Comparison of ENCODE assay signal across 15 cellular contexts in the genomic region with DNA sequence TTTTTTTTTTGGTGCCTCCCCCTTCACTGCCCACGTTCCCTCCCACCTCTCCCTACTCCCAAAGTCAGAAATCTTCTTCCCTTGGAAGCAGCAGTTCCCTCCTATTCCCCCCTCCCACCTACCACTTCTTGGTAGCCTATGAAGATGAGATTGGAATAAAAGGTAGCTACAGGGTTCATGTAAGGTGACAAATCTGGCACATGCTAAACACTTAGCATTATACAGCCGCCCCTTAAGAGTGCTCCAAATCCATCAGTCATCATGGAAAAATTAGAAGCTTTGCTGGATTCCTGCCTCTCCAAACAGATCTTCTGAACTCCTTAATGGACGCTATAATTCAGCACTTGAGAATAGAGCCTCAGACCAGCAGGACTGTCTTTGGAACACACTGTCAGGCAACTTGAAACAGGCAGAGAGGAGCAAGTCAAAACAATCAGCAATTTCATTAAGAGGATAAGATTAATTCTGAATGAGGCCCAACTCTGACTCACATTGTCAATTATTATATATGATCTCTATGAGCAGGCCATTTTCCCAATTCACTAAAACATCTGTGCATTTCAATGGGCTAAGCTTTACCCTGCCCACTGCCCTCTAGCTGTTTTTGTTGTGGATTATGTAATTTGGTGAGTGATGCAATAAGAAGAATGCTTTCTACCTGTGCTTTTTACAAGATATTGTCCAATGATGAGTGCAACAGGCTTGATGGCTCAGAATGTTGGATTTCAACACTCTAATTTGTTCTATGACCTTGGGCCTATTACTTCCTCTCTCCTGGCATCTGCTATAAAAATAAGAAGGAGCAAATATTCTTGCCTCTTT. TPM values are rescaled to one million over a fixed set of nuclear protein-coding genes. Genes with fewer than 3 reads are reported as not detected.
DNase-seq lines count a peak whose midpoint lies in the region; ATAC-seq and TF ChIP-seq lines count a peak whose summit lies in the region.
"Had no signal": no experiment of that assay in that cellular context is flagged by ENCODE, and none has a peak within 500 bp of the region (broad histone marks: within the 10 kb centered on the region; RNA-seq: fewer than 3 reads in every experiment).

No MANE protein-coding gene starts in this region.

- H3K27me3 Mint-ChIP-seq in HFFc6 (ENCODE audit: insufficient read depth): peaks cover 4% of the 10 kb centered on the region
- no peaks in the 10 kb centered on the region for H3K27me3 Mint-ChIP-seq in stimulated activated memory B cell treated with anti-CD40 and anti-IgM and Interleukin-4, amounts not matched to agents 10 μg/mL and 1 μg/mL and 100 μg/mL, for 72 hours

- no peak overlapping the region for H3K27ac Mint-ChIP-seq in HFFc6
- no peak overlapping the region for H3K27ac Mint-ChIP-seq in stimulated activated memory B cell treated with anti-CD40 and anti-IgM and Interleukin-4, amounts not matched to agents 10 μg/mL and 1 μg/mL and 100 μg/mL, for 72 hours
- H3K27ac Mint-ChIP-seq: B cell, immature natural killer cell, natural killer cell had no signal

- H3K4me1 ChIP-seq in lung (ENCODE audit: control insufficient read depth in 2 of 2, insufficient read depth in 2 of 2, low read length in 2 of 2): peaks cover 0 to 11% of the 10 kb centered on the region in 2 donors

- H3K27ac ChIP-seq in lung (ENCODE audit: low read depth in 1 of 2, low read length in 1 of 2): no peak overlapping the region

- TF ChIP-seq CTCF in NB4 (IDR thresholded peaks at IDR 0.05; ENCODE audit: low read depth, low read length) (no peak), astrocyte of the spinal cord (IDR thresholded peaks at IDR 0.05; ENCODE audit: low read depth, low read length) (no peak), lung (IDR thresholded peaks at IDR 0.05; ENCODE audit: control extremely low read depth, extremely low read depth) (no peak), HFFc6 (IDR thresholded peaks at IDR 0.05) (no peak)

- peak; percentile 52 for ATAC-seq in lung (ENCODE audit: insufficient read depth, low FRiP score)
- ATAC-seq in stimulated activated memory B cell treated with anti-CD40 and anti-IgM and Interleukin-4, amounts not matched to agents 10 μg/mL and 1 μg/mL and 100 μg/mL, for 72 hours: no peak
- ATAC-seq: natural killer cell had no signal

- in situ Hi-C loops in astrocyte of the spinal cord (cut with HindIII; ENCODE audit: low sequenced_read_pairs): no loop called here

- H3K36me3 ChIP-seq in lung (ENCODE audit: control insufficient read depth in 2 of 2, insufficient read depth in 2 of 2, low read length in 2 of 2): no peaks in the 10 kb centered on the region

- H3K4me3 Mint-ChIP-seq in HFFc6: no peak overlapping the region
- H3K4me3 Mint-ChIP-seq in stimulated activated memory B cell treated with anti-CD40 and anti-IgM and Interleukin-4, amounts not matched to agents 10 μg/mL and 1 μg/mL and 100 μg/mL, for 72 hours: no peak overlapping the region
- H3K4me3 Mint-ChIP-seq: activated naive CD4-positive, alpha-beta T cell treated with anti-CD3 and anti-CD28 coated beads, Interleukin-2, amount 50 U/mL, for 24 hours; B cell; immature natural killer cell; natural killer cell had no signal

- TF ChIP-seq POLR2A in NB4 (IDR thresholded peaks at IDR 0.05; ENCODE audit: extremely low read depth, insufficient read length): no peak

- H3K9me3 ChIP-seq in lung (ENCODE audit: control insufficient read depth in 2 of 2, insufficient read depth in 1 of 2, low read length in 1 of 2): no peaks in the 10 kb centered on the region

- WGBS in lung, 2 donors: 60 to 70% methylated on average over 3 of the region's 3 CpGs

- H3K4me1 Mint-ChIP-seq in HFFc6 (ENCODE audit: low read depth): peaks cover 18% of the 10 kb centered on the region
- no peaks in the 10 kb centered on the region for H3K4me1 Mint-ChIP-seq in stimulated activated memory B cell treated with anti-CD40 and anti-IgM and Interleukin-4, amounts not matched to agents 10 μg/mL and 1 μg/mL and 100 μg/mL, for 72 hours
- H3K4me1 Mint-ChIP-seq: activated naive CD4-positive, alpha-beta T cell treated with anti-CD3 and anti-CD28 coated beads, Interleukin-2, amount 50 U/mL, for 24 hours; B cell; natural killer cell had no signal

- H3K4me3 ChIP-seq in NB4 (ENCODE audit: low read depth, low read length) (no peak overlapping the region), astrocyte of the spinal cord (ENCODE audit: low read depth, low read length) (no peak overlapping the region), lung (no peak overlapping the region)

- DNase-seq in DMS79 (lab: John Stamatoyannopoulos, UW) (peak; percentile 12), NB4 (ENCODE audit: low read depth) (peak; percentile 1), astrocyte of the spinal cord (ENCODE audit: low read depth, low spot score) (peak; percentile 50), lung (ENCODE audit: low spot score) (peak; percentile 49), HFFc6 (no peak), NCI-H510A (lab: John Stamatoyannopoulos, UW) (no peak), NCI-H2196 treated with DMSO at 0.1 percent for 48 hours (lab: John Stamatoyannopoulos, UW; ENCODE audit: unreplicated experiment) (no peak)
- DNase-seq: cortex of kidney, GDM1, natural killer cell, NCI-H1048 had no signal

- H3K27me3 ChIP-seq in lung (ENCODE audit: control insufficient read depth, insufficient read depth): no peaks in the 10 kb centered on the region

- no peaks in the 10 kb centered on the region for H3K9me3 Mint-ChIP-seq in HFFc6
- no peaks in the 10 kb centered on the region for H3K9me3 Mint-ChIP-seq in stimulated activated memory B cell treated with anti-CD40 and anti-IgM and Interleukin-4, amounts not matched to agents 10 μg/mL and 1 μg/mL and 100 μg/mL, for 72 hours
- H3K9me3 Mint-ChIP-seq: activated naive CD4-positive, alpha-beta T cell treated with anti-CD3 and anti-CD28 coated beads, Interleukin-2, amount 50 U/mL, for 24 hours; immature natural killer cell; natural killer cell had no signal

- H3K36me3 Mint-ChIP-seq in HFFc6 (ENCODE audit: low read depth): no peaks in the 10 kb centered on the region
- H3K36me3 Mint-ChIP-seq in stimulated activated memory B cell treated with anti-CD40 and anti-IgM and Interleukin-4, amounts not matched to agents 10 μg/mL and 1 μg/mL and 100 μg/mL, for 72 hours: no peaks in the 10 kb centered on the region
- H3K36me3 Mint-ChIP-seq: activated naive CD4-positive, alpha-beta T cell treated with anti-CD3 and anti-CD28 coated beads, Interleukin-2, amount 50 U/mL, for 24 hours; immature natural killer cell; natural killer cell had no signal

RNA-seq across cellular contexts. Expression of gene SPRED1, which starts 34.6 kb away (rescaled TPM):
- 10 to 100 TPM; 49.3 to 61.1 TPM for total RNA-seq in lung
- polyA plus RNA-seq in lung: 10 to 100 TPM in 1 of 2 donors, 1 to 10 TPM in 1; 7.9 to 12.7 TPM
- total RNA-seq in HFFc6 (2021; fragmentation: NEBNext Ultra II Directional; extraction: Animal tissue kit (Norgen Biotek cat#: 25700)): 10 to 100 TPM; 39.9 to 46.0 (median 41.7) TPM

Comparison
In these comparisons a context has a peak if more than half of its experiments do, and no peak if none do; other contexts are left out.
1. DNase-seq: peak in DMS79 (single experiment), NB4 (single experiment), astrocyte of the spinal cord (single experiment) and lung (single experiment); none in HFFc6 (single experiment), NCI-H510A (single experiment) and NCI-H2196 treated with DMSO at 0.1 percent for 48 hours (single experiment).